Comparison of ENCODE assay signal across 9 cellular contexts in genomic region chr19:12494260-12494860, GRCh38. TPM values are rescaled to one million over a fixed set of nuclear protein-coding genes. Genes with fewer than 3 reads are reported as not detected.
DNase-seq lines count a peak whose midpoint lies in the region; ATAC-seq, FAIRE-seq and TF ChIP-seq lines count a peak whose summit lies in the region.
"Had no signal": no experiment of that assay in that cellular context is flagged by ENCODE, and none has a peak within 500 bp of the region (broad histone marks: within the 10 kb centered on the region; RNA-seq: fewer than 3 reads in every experiment).

No MANE protein-coding gene starts in this region.

- H3K79me2 ChIP-seq in DOHH2 (ENCODE audit: control insufficient read depth, low read length): no peaks in the 10 kb centered on the region
- H3K79me2 ChIP-seq in PC-9 (ENCODE audit: low read depth): no peaks in the 10 kb centered on the region
- H3K79me2 ChIP-seq in H1 (ENCODE audit: control insufficient read depth in 1 of 2, insufficient read depth in 2 of 2, low read length in 2 of 2): no peaks in the 10 kb centered on the region

- POLR2A ChIA-PET in PC-9 (lab: Charles Lee; ENCODE audit: unreplicated experiment): interaction anchor here (0.5 to 0.6 kb wide), 2 partner anchors 10 to 571 kb away, joined by 4 to 7 read pairs; no protein-coding TSS in a partner anchor
- POLR2A ChIA-PET in H1 (lab: Charles Lee; ENCODE audit: partially characterized antibody): interaction anchor here (1.0 to 3.1 kb wide), 16 partner anchors 9 to 606 kb away, joined by 3 to 43 read pairs (median 5); partner anchors contain the start of genes DHPS, ZNF443, ZNF490 and ZNF563

- H3K14ac ChIP-seq in H1 (ENCODE audit: insufficient read length): no peak overlapping the region

- no peaks in the 10 kb centered on the region for H3F3A ChIP-seq in DOHH2 (ENCODE audit: control insufficient read depth, insufficient read depth)
- H3F3A ChIP-seq in PC-9 (ENCODE audit: insufficient read depth, low read depth): no peaks in the 10 kb centered on the region

- no peak overlapping the region for H3K56ac ChIP-seq in H1 (replicated peaks; ENCODE audit: insufficient read length, low read depth, low read length)

- H3K27me3 Mint-ChIP-seq in progenitor cell of endocrine pancreas: no peaks in the 10 kb centered on the region

- H3K36me3 Mint-ChIP-seq in progenitor cell of endocrine pancreas (ENCODE audit: insufficient read depth): peaks cover 2% of the 10 kb centered on the region

- H2BK15ac ChIP-seq in H1 (ENCODE audit: low read length): no peak overlapping the region

- no peaks in the 10 kb centered on the region for H3K79me1 ChIP-seq in H1 (ENCODE audit: low read depth, low read length)

- intact Hi-C loops in PC-9 (cut with micrococcal nuclease; ENCODE audit: unreplicated experiment) (loop anchor here (2.0 kb wide), 1 partner anchor 56 kb away; the partner anchor contains the start of gene ZNF564), uterus (cut with DNase I; ENCODE audit: low total_unique reads) (no loop called here)

- H3K27ac ChIP-seq in DOHH2 (ENCODE audit: low read depth, low read length): no peak overlapping the region
- no peak overlapping the region for H3K27ac ChIP-seq in PC-9
- no peak overlapping the region for H3K27ac ChIP-seq in H1 (ENCODE audit: low read depth, low read length)
- H3K27ac ChIP-seq in uterus: no peak overlapping the region
- H3K27ac ChIP-seq: neutrophil, SJSA1 had no signal

- 84% methylated on average over 3 of the region's 3 CpGs; no CpG with 5 or more reads in 1 of the 2 experiments for WGBS in H1 (ENCODE audit: extremely low coverage in 1 of 2, insufficient coverage in 1 of 2, insufficient read length in 1 of 2, insufficient replicate concordance in 2 of 2, low coverage in 1 of 2, low lambda C conversion rate in 2 of 2, missing lambda C conversion rate in 1 of 2), 2 experiments

- no peaks in the 10 kb centered on the region for H3K27me3 ChIP-seq in DOHH2 (ENCODE audit: control insufficient read depth, low read length)
- H3K27me3 ChIP-seq in PC-9 (ENCODE audit: insufficient read depth, low read depth): no peaks in the 10 kb centered on the region
- no peaks in the 10 kb centered on the region for H3K27me3 ChIP-seq in H1 (replicated peaks in 1 of 4; ENCODE audit: control insufficient read depth in 3 of 4, extremely low read depth in 1 of 4, insufficient read depth in 3 of 4, low read length in 3 of 4)
- H3K27me3 ChIP-seq in uterus: no peaks in the 10 kb centered on the region
- H3K27me3 ChIP-seq: SJSA1 had no signal

- FAIRE-seq in H1 (lab: Jason Lieb, UNC): no peak

- TF ChIP-seq POLR2A in H1 (IDR thresholded peaks at IDR 0.05; ENCODE audit: control extremely low read depth in 1 of 2, low read depth in 2 of 2, low read length in 2 of 2) (no peak), uterus (IDR thresholded peaks at IDR 0.05) (no peak)

- peaks cover 5% of the 10 kb centered on the region for H3K9me3 Mint-ChIP-seq in progenitor cell of endocrine pancreas (ENCODE audit: low read depth)

- no peak overlapping the region for H3K9ac ChIP-seq in H1 (replicated peaks in 1 of 4; ENCODE audit: extremely low read depth in 1 of 4, low read depth in 3 of 4, low read length in 3 of 4)

- H3K36me3 ChIP-seq in DOHH2 (ENCODE audit: control insufficient read depth, low read length) (no peaks in the 10 kb centered on the region), PC-9 (ENCODE audit: low read depth) (no peaks in the 10 kb centered on the region; the same call in 1 of the 2 replicates), H1 (ENCODE audit: control insufficient read depth in 2 of 4, insufficient read depth in 4 of 4, low read length in 3 of 4) (no peaks in the 10 kb centered on the region), uterus (no peaks in the 10 kb centered on the region)
- H3K36me3 ChIP-seq: neutrophil, SJSA1 had no signal

- H4K8ac ChIP-seq in H1 (ENCODE audit: extremely low read depth, insufficient read depth, low read length): no peak overlapping the region

- no peak overlapping the region for H2BK12ac ChIP-seq in H1 (ENCODE audit: low read depth, low read length)

- H2AFZ ChIP-seq in PC-9: no peak overlapping the region
- no peak overlapping the region for H2AFZ ChIP-seq in H1 (ENCODE audit: low read length)

- CTCF ChIA-PET in PC-9 (lab: Charles Lee) (no interaction called here), H1 (lab: Charles Lee; ENCODE audit: partially characterized antibody) (interaction anchor here (0.8 to 4.1 kb wide), 7 partner anchors 8 to 58 kb away, joined by 3 to 24 read pairs (median 5); partner anchors contain the start of gene ZNF564)

- peaks cover 12% of the 10 kb centered on the region for H3K4me1 Mint-ChIP-seq in progenitor cell of endocrine pancreas (ENCODE audit: low read depth)

- DNase-seq in PC-9: no peak
- DNase-seq in H1 (ENCODE audit: low read depth in 1 of 2, low spot score in 2 of 2): no peak
- no peak for DNase-seq in progenitor cell of endocrine pancreas (ENCODE audit: low spot score, unreplicated experiment)
- no peak for DNase-seq in uterus
- DNase-seq in stimulated activated CD4-positive, alpha-beta T cell treated with anti-CD3 and anti-CD28 coated beads, Interleukin-1b, Interleukin-23, amount 100 ng/mL, for 48 hours: no peak

- H2AK5ac ChIP-seq in H1 (ENCODE audit: low read depth, low read length): no peak overlapping the region

- H2BK120ac ChIP-seq in H1 (replicated peaks; ENCODE audit: low read depth, low read length): no peak overlapping the region

- H3K4me3 ChIP-seq in DOHH2 (ENCODE audit: low read length): peak overlapping the region; percentile 72; the same call in 1 of the 2 replicates
- H3K4me3 ChIP-seq in PC-9: peak overlapping the region; percentile 61; the same call in 1 of the 2 replicates
- H3K4me3 ChIP-seq in H1 (ENCODE audit: extremely low read depth in 1 of 4, insufficient read depth in 2 of 4, low read depth in 3 of 4, low read length in 4 of 4): peak overlapping the region in 2 of 4 experiments; percentile 63 to 71; a peak in 4 of 8 replicates
- H3K4me3 ChIP-seq in uterus: no peak overlapping the region

- H3K18ac ChIP-seq in H1 (ENCODE audit: extremely low read depth, low read length): no peak overlapping the region

- TF ChIP-seq EP300 in H1 (IDR thresholded peaks at IDR 0.05; ENCODE audit: borderline replicate concordance in 1 of 2, low read depth in 2 of 2, low read length in 2 of 2): no peak

- H3K9me2 ChIP-seq in DOHH2 (replicated peaks; ENCODE audit: control insufficient read depth, low read length): no peaks in the 10 kb centered on the region
- no peaks in the 10 kb centered on the region for H3K9me2 ChIP-seq in PC-9 (ENCODE audit: insufficient read depth)

- no peak for ATAC-seq in HG02623 (IDR thresholded peaks at IDR 0.05; ENCODE audit: unreplicated experiment)

- no TSS peak for BruUV-seq in PC-9 (replicated peaks; lab: Mats Ljungman, UMichigan)

- H3K23ac ChIP-seq in H1 (ENCODE audit: insufficient read length): no peak overlapping the region

- H4K5ac ChIP-seq in H1 (ENCODE audit: insufficient read length, low read depth, low read length): no peak overlapping the region

- H3K27ac Mint-ChIP-seq in progenitor cell of endocrine pancreas: peak overlapping the region; percentile 45

- H2BK5ac ChIP-seq in H1 (ENCODE audit: low read depth, low read length): no peak overlapping the region

- H3K4me2 ChIP-seq in DOHH2 (ENCODE audit: low read length) (peak overlapping the region; percentile 83; the same call in 1 of the 2 replicates), PC-9 (peak overlapping the region; percentile 94), H1 (ENCODE audit: insufficient read depth in 1 of 2, low read depth in 2 of 2, low read length in 2 of 2) (peak overlapping the region in 1 of 2 experiments; percentile 55; a peak in 1 of 4 replicates)

- TF ChIP-seq CTCF in DOHH2 (IDR thresholded peaks at IDR 0.05; ENCODE audit: low read depth, low read length, poor library complexity, severe bottlenecking) (no peak), PC-9 (conservative IDR thresholded peaks at IDR 0.05) (no peak), H1 (IDR thresholded peaks at IDR 0.05; ENCODE audit: control extremely low read depth in 1 of 3, insufficient read depth in 1 of 3, low read depth in 1 of 3, low read length in 3 of 3) (no peak), progenitor cell of endocrine pancreas (IDR thresholded peaks at IDR 0.05; ENCODE audit: unreplicated experiment) (no peak), uterus (IDR thresholded peaks at IDR 0.05) (no peak)

- peak overlapping the region; percentile 29 for H3K4me3 Mint-ChIP-seq in progenitor cell of endocrine pancreas (ENCODE audit: low read depth)

- no peak overlapping the region for H2BK20ac ChIP-seq in H1 (ENCODE audit: low read length)

- TF ChIP-seq RAD21 in H1 (IDR thresholded peaks at IDR 0.05 in 1 of 2, conservative IDR thresholded peaks at IDR 0.05 in 1 of 2; ENCODE audit: low read depth in 2 of 2, low read length in 2 of 2): no peak

- no peaks in the 10 kb centered on the region; the same call in 1 of the 2 replicates for H3K23me2 ChIP-seq in H1 (ENCODE audit: low read depth, low read length)

- peaks cover 10% of the 10 kb centered on the region for H3K4me1 ChIP-seq in DOHH2 (ENCODE audit: control insufficient read depth, low read length)
- H3K4me1 ChIP-seq in PC-9 (replicated peaks; ENCODE audit: insufficient read depth): 0 out of 2 replicates have a peak, but pooled peaks cover 6% of the 10 kb centered on the region
- H3K4me1 ChIP-seq in H1 (replicated peaks in 1 of 4; ENCODE audit: control insufficient read depth in 3 of 4, insufficient read depth in 4 of 4, low read length in 3 of 4): no peaks in the 10 kb centered on the region; a peak in 1 of 7 replicates
- H3K4me1 ChIP-seq in uterus: no peaks in the 10 kb centered on the region

- H4K20me1 ChIP-seq in DOHH2 (ENCODE audit: control insufficient read depth, insufficient read depth, low read depth, low read length): no peaks in the 10 kb centered on the region
- no peaks in the 10 kb centered on the region for H4K20me1 ChIP-seq in PC-9 (ENCODE audit: insufficient read depth)
- H4K20me1 ChIP-seq in H1 (replicated peaks in 1 of 2; ENCODE audit: control insufficient read depth in 1 of 2, insufficient read depth in 2 of 2, low read length in 2 of 2): no peaks in the 10 kb centered on the region

- H3K4ac ChIP-seq in H1 (replicated peaks; ENCODE audit: insufficient read length, low read depth, low read length): no peak overlapping the region

- H3K9me3 ChIP-seq in DOHH2 (ENCODE audit: control insufficient read depth, insufficient read depth, low read length) (no peaks in the 10 kb centered on the region), PC-9 (ENCODE audit: insufficient read depth, low read depth) (peaks cover 24% of the 10 kb centered on the region; the same call in 1 of the 2 replicates), H1 (ENCODE audit: insufficient read depth in 2 of 2, low read depth in 1 of 2, low read length in 1 of 2) (no peaks in the 10 kb centered on the region; a peak in 1 of 4 replicates), uterus (no peaks in the 10 kb centered on the region)
- H3K9me3 ChIP-seq: neutrophil had no signal

- no peak overlapping the region for H4K91ac ChIP-seq in H1 (replicated peaks; ENCODE audit: insufficient read length, low read length)

RNA-seq across cellular contexts. Expression of gene ZNF709, which starts 9.7 kb away (rescaled TPM):
- 1.6 and 1.8 TPM in 2 replicates for total RNA-seq in PC-9 (2021)
- total RNA-seq in H1 (2021; fragmentation: NEBNext Ultra II Directional; extraction: Animal tissue kit (Norgen Biotek cat#: 25700)): 2.0 and 2.2 TPM in 2 replicates
- polyA plus RNA-seq in H1 (2011; rRNA removed): 0.86 and 1.3 TPM in 2 replicates
- 0.83 TPM for polyA plus RNA-seq in H1 (2011; cell fraction: cytosol; rRNA removed)
- polyA plus RNA-seq in H1 (2011; cell fraction: nucleus; rRNA removed): 0.83 TPM
- 0.43 to 0.97 TPM (median 0.75 TPM) in 4 replicates for polyA plus RNA-seq in H1 (2012, experiment 1 of 2)
- polyA plus RNA-seq in H1 (2012, experiment 2 of 2): 0.17 TPM
- polyA plus RNA-seq in H1 (2013, experiment 1 of 2): 0.65 TPM
- 0.81 TPM for polyA plus RNA-seq in H1 (2013, experiment 2 of 2)
- polyA minus RNA-seq in H1 (2011; rRNA and poly(A)+ RNA removed): 2.2 and 4.1 TPM in 2 replicates
- not detected for polyA minus RNA-seq in H1 (2011; cell fraction: cytosol; rRNA and poly(A)+ RNA removed)
- polyA minus RNA-seq in H1 (2011; cell fraction: nucleus; rRNA and poly(A)+ RNA removed): 3.5 TPM
- 5.8 and 9.1 TPM in 2 replicates for total RNA-seq in progenitor cell of endocrine pancreas
- total RNA-seq in uterus: 10 to 100 TPM in 1 of 4 donors, 1 to 10 TPM in 3; 5.0 to 20.8 (median 6.9) TPM

RNA-seq across cellular contexts. Expression of gene ZNF443, which starts 53.5 kb away (rescaled TPM):
- 3.3 and 3.5 TPM in 2 replicates for total RNA-seq in PC-9 (2021)
- total RNA-seq in H1 (2021; fragmentation: NEBNext Ultra II Directional; extraction: Animal tissue kit (Norgen Biotek cat#: 25700)): 7.8 and 9.2 TPM in 2 replicates
- 0.74 and 1.4 TPM in 2 replicates for polyA plus RNA-seq in H1 (2011; rRNA removed)
- polyA plus RNA-seq in H1 (2011; cell fraction: cytosol; rRNA removed): 2.1 TPM
- 1.1 TPM for polyA plus RNA-seq in H1 (2011; cell fraction: nucleus; rRNA removed)
- polyA plus RNA-seq in H1 (2012, experiment 1 of 2): 2.5 to 4.8 TPM (median 2.9 TPM) in 4 replicates
- polyA plus RNA-seq in H1 (2012, experiment 2 of 2): 0.34 TPM
- polyA plus RNA-seq in H1 (2013, experiment 1 of 2): 3.7 TPM
- 3.9 TPM for polyA plus RNA-seq in H1 (2013, experiment 2 of 2)
- polyA minus RNA-seq in H1 (2011; rRNA and poly(A)+ RNA removed): 6.7 and 10.8 TPM in 2 replicates
- polyA minus RNA-seq in H1 (2011; cell fraction: cytosol; rRNA and poly(A)+ RNA removed): 6.2 TPM
- polyA minus RNA-seq in H1 (2011; cell fraction: nucleus; rRNA and poly(A)+ RNA removed): 11.8 TPM
- 13.8 and 14.2 TPM in 2 replicates for total RNA-seq in progenitor cell of endocrine pancreas
- 10 to 100 TPM in 1 of 4 donors, 1 to 10 TPM in 3; 5.3 to 15.4 (median 8.4) TPM for total RNA-seq in uterus

RNA-seq across cellular contexts. Expression of gene ZNF564, which starts 56.9 kb away (rescaled TPM):
- 8.3 and 14.8 TPM in 2 replicates for total RNA-seq in PC-9 (2021)
- total RNA-seq in H1 (2021; fragmentation: NEBNext Ultra II Directional; extraction: Animal tissue kit (Norgen Biotek cat#: 25700)): 7.8 and 10.4 TPM in 2 replicates
- polyA plus RNA-seq in H1 (2011; rRNA removed): 0.89 and 0.91 TPM in 2 replicates
- polyA plus RNA-seq in H1 (2011; cell fraction: cytosol; rRNA removed): 1.8 TPM
- 2.8 TPM for polyA plus RNA-seq in H1 (2011; cell fraction: nucleus; rRNA removed)
- 2.1 to 3.1 TPM (median 2.2 TPM) in 4 replicates for polyA plus RNA-seq in H1 (2012, experiment 1 of 2)
- polyA plus RNA-seq in H1 (2012, experiment 2 of 2): 0.37 TPM
- 2.8 TPM for polyA plus RNA-seq in H1 (2013, experiment 1 of 2)
- 2.5 TPM for polyA plus RNA-seq in H1 (2013, experiment 2 of 2)
- 5.0 and 10.0 TPM in 2 replicates for polyA minus RNA-seq in H1 (2011; rRNA and poly(A)+ RNA removed)
- polyA minus RNA-seq in H1 (2011; cell fraction: cytosol; rRNA and poly(A)+ RNA removed): 5.6 TPM
- polyA minus RNA-seq in H1 (2011; cell fraction: nucleus; rRNA and poly(A)+ RNA removed): 21.2 TPM
- 18.9 and 23.1 TPM in 2 replicates for total RNA-seq in progenitor cell of endocrine pancreas
- 10 to 100 TPM in 3 of 4 donors, under 1 TPM in 1; 0.88 to 28.1 (median 21.9) TPM for total RNA-seq in uterus

Comparison
In these comparisons a context has a peak if more than half of its experiments do, and no peak if none do; other contexts are left out.
1. H3K4me3 ChIP-seq: peak in DOHH2 (single experiment) and PC-9 (single experiment); none in uterus (0 of 2).